28 cellular contexts compared by ENCODE assay signal in the genomic region with DNA sequence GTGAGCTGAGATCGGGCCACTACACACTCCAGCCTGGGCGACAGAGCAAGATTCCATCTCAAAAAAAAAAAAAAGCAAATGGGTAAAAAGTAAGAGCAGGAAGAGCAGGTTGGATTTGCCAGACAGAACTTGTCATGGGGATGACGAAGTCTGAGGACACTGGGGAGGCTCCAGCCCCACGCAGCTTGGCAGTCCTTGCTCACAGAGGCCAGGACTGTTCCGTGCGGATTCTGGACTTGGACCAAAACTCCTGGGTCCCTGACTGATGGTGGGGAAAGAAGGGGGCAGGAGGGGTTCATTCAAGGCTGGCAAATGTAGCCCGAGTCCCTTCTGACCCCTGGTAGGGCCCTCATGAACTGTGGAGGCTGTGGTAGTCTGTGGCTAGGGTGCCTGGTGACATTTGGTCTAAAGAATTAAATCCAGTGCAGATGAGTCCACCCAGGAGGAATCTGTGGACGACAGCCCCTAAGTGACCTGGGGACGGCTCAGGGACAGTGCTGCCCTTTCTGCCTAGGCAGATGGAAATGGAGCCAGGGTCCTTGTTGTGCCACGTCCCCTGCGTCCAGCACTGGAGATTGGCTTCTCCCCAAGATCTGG. TPM values are rescaled to one million over a fixed set of nuclear protein-coding genes. Genes with fewer than 3 reads are reported as not detected.
DNase-seq lines count a peak whose midpoint lies in the region; ATAC-seq and TF ChIP-seq lines count a peak whose summit lies in the region.
"Had no signal": no experiment of that assay in that cellular context is flagged by ENCODE, and none has a peak within 500 bp of the region (broad histone marks: within the 10 kb centered on the region; RNA-seq: fewer than 3 reads in every experiment).

No MANE protein-coding gene starts in this region.

- peak overlapping the region; percentile 22 for H3K4me3 Mint-ChIP-seq in CD8-positive, alpha-beta T cell
- H3K4me3 Mint-ChIP-seq: activated CD4-positive, alpha-beta memory T cell treated with anti-CD3 and anti-CD28 coated beads, Interleukin-2, amount 10 ng/mL, durations not matched to agents 7 days and 5 days; activated naive CD4-positive, alpha-beta T cell treated with anti-CD3 and anti-CD28 coated beads for 36 hours; dendritic cell treated with granulocyte-macrophage colony-stimulating factor and Interleukin-4, amounts not matched to agents 40 ng/mL and 50 ng/mL, for 4 days; WTC11 had no signal

- peak overlapping the region; percentile 21 for H3K14ac ChIP-seq in neuronal stem cell (ENCODE audit: low read length)

- peaks cover 80% of the 10 kb centered on the region for H3K4me1 Mint-ChIP-seq in CD8-positive, alpha-beta T cell (ENCODE audit: low read depth)

- peak overlapping the region; percentile 73 for H4K91ac ChIP-seq in neuronal stem cell (ENCODE audit: low read depth, low read length, poor library complexity)

- no peaks in the 10 kb centered on the region for H3K9me2 ChIP-seq in hepatocyte (replicated peaks; ENCODE audit: insufficient read depth)

- H3K4ac ChIP-seq in neuronal stem cell (ENCODE audit: low read length), result no peak overlapping the region

- H3K4me1 ChIP-seq in CD8-positive, alpha-beta T cell (ENCODE audit: insufficient read depth, low read length), result peaks cover 70% of the 10 kb centered on the region
- H3K4me1 ChIP-seq in neuronal stem cell (ENCODE audit: control insufficient read depth in 2 of 2, insufficient read depth in 1 of 2, low read depth in 1 of 2, low read length in 2 of 2) (peaks cover 11 to 27% of the 10 kb centered on the region in 2 donors), tibial artery (peaks cover 0 to 14% (median 5%) of the 10 kb centered on the region in 4 donors), hepatocyte (ENCODE audit: insufficient read depth) (peaks cover 13% of the 10 kb centered on the region)

- peak overlapping the region; percentile 5 for H4K8ac ChIP-seq in neuronal stem cell (ENCODE audit: low read depth, low read length)

- POLR2A ChIA-PET in CD8-positive, alpha-beta T cell (lab: Charles Lee), result no interaction called here
- POLR2A ChIA-PET in RWPE1 (lab: Yijun Ruan, JAX; ENCODE audit: low non-redundant PET), result no interaction called here

- no CpG with 5 or more reads among the region's 11 CpGs for WGBS in neuronal stem cell (ENCODE audit: extremely low coverage in 2 of 2, insufficient read length in 2 of 2, insufficient replicate concordance in 1 of 2), 2 donors
- 96% methylated on average over 11 of the region's 11 CpGs for WGBS in hepatocyte (ENCODE audit: low lambda C conversion rate, missing lambda C conversion rate)

- H3K27ac ChIP-seq in CD8-positive, alpha-beta T cell (ENCODE audit: low read depth, low read length), result no peak overlapping the region
- H3K27ac ChIP-seq in RWPE1 (no peak overlapping the region), neuronal stem cell (replicated peaks; ENCODE audit: low read length) (no peak overlapping the region), tibial artery (no peak overlapping the region), hepatocyte (no peak overlapping the region)
- H3K27ac ChIP-seq: cardiac muscle cell, heart right ventricle, left ventricle myocardium inferior, thyroid gland had no signal

- no peak overlapping the region for H2AK5ac ChIP-seq in neuronal stem cell (ENCODE audit: low read depth, low read length)

- H2AFZ ChIP-seq in neuronal stem cell (ENCODE audit: low read length) (no peak overlapping the region), hepatocyte (no peak overlapping the region)

- intact Hi-C loops in CD8-positive, alpha-beta T cell (cut with DNase I, micrococcal nuclease), result loop anchor here in 1 of 2 experiments (5.0 kb wide), 1 partner anchor 73 kb away; a partner anchor contains a TSS
- intact Hi-C loops in tibial artery (cut with DNase I; ENCODE audit: low total_unique reads), result no loop called here

- H3K9me3 Mint-ChIP-seq in CD8-positive, alpha-beta T cell, result no peaks in the 10 kb centered on the region
- H3K9me3 Mint-ChIP-seq: activated naive CD4-positive, alpha-beta T cell treated with anti-CD3 and anti-CD28 coated beads for 36 hours; dendritic cell treated with granulocyte-macrophage colony-stimulating factor and Interleukin-4, amounts not matched to agents 40 ng/mL and 50 ng/mL, for 4 days had no signal

- H2BK15ac ChIP-seq in neuronal stem cell (ENCODE audit: low read length), result peak overlapping the region; percentile 62

- TF ChIP-seq CTCF in CD8-positive, alpha-beta T cell (IDR thresholded peaks at IDR 0.05), result no peak
- no peak for TF ChIP-seq CTCF in RWPE1 (conservative IDR thresholded peaks at IDR 0.05; ENCODE audit: low read depth)
- no peak for TF ChIP-seq CTCF in epithelial cell of esophagus (IDR thresholded peaks at IDR 0.05; ENCODE audit: insufficient read depth, low read depth, low read length, missing control alignments)
- TF ChIP-seq CTCF in tibial artery (IDR thresholded peaks at IDR 0.05), result no peak
- TF ChIP-seq CTCF in hepatocyte (IDR thresholded peaks at IDR 0.05; ENCODE audit: poor library complexity), result no peak

- no peaks in the 10 kb centered on the region for H3K27me3 ChIP-seq in CD8-positive, alpha-beta T cell (ENCODE audit: insufficient read depth, low read length)
- H3K27me3 ChIP-seq in neuronal stem cell (ENCODE audit: control insufficient read depth in 3 of 3, insufficient read depth in 3 of 3, low read depth in 1 of 3, low read length in 3 of 3), result peaks cover 0 to 27% (median 5%) of the 10 kb centered on the region in 3 experiments
- H3K27me3 ChIP-seq in tibial artery, result peaks cover 0 to 44% of the 10 kb centered on the region in 2 donors
- H3K27me3 ChIP-seq in hepatocyte, result no peaks in the 10 kb centered on the region
- H3K27me3 ChIP-seq: thyroid gland had no signal

- DNase-seq in CD8-positive, alpha-beta T cell, result no peak
- DNase-seq in RWPE1 (ENCODE audit: low spot score), result peak; percentile 50
- peak; percentile 91 for DNase-seq in epithelial cell of esophagus (ENCODE audit: low read depth)
- DNase-seq in neuronal stem cell (ENCODE audit: low spot score), result no peak
- no peak for DNase-seq in COLO668 (lab: John Stamatoyannopoulos, UW; ENCODE audit: unreplicated experiment)
- no peak for DNase-seq in hepatic stellate cell (ENCODE audit: low spot score)
- no peak for DNase-seq in tibial artery
- DNase-seq in hepatocyte (ENCODE audit: low spot score), result no peak
- DNase-seq: activated CD4-positive, alpha-beta memory T cell treated with anti-CD3 and anti-CD28 coated beads, Interleukin-2, amount 10 ng/mL, durations not matched to agents 7 days and 5 days; activated naive CD4-positive, alpha-beta T cell treated with anti-CD3 and anti-CD28 coated beads for 36 hours; heart right ventricle; IMR-90; left ventricle myocardium inferior; naive B cell; NCI-H1092 treated with DMSO at 0.1 percent for 48 hours; NCI-H2029; NCI-H345; NCI-H82; Right ventricle myocardium superior; stimulated activated naive CD8-positive, alpha-beta T cell treated with anti-CD3 and anti-CD28 coated beads, Interleukin-15, Interleukin-2, amounts not matched to agents 100 U/mL and 50 U/mL, for 24 hours; T1000; thyroid gland had no signal

- H3K23ac ChIP-seq in neuronal stem cell (ENCODE audit: low read depth, low read length, poor library complexity), result peak overlapping the region; percentile 34

- peaks cover 5% of the 10 kb centered on the region for H3K36me3 Mint-ChIP-seq in CD8-positive, alpha-beta T cell
- H3K36me3 Mint-ChIP-seq: naive B cell had no signal

- no peak overlapping the region for H2BK12ac ChIP-seq in neuronal stem cell (ENCODE audit: low read length)

- H2BK120ac ChIP-seq in neuronal stem cell (ENCODE audit: low read depth, low read length), result peak overlapping the region; percentile 24

- H2BK5ac ChIP-seq in neuronal stem cell (ENCODE audit: low read length), result no peak overlapping the region

- H3K9ac ChIP-seq in neuronal stem cell (ENCODE audit: low read depth, low read length, poor library complexity), result no peak overlapping the region

- H3K9me3 ChIP-seq in CD8-positive, alpha-beta T cell (ENCODE audit: low read length), result no peaks in the 10 kb centered on the region
- H3K9me3 ChIP-seq in neuronal stem cell (replicated peaks in 1 of 2; ENCODE audit: control insufficient read depth in 2 of 2, insufficient read depth in 1 of 2, low read depth in 1 of 2, low read length in 2 of 2) (peaks cover 0 to 6% of the 10 kb centered on the region in 2 donors), tibial artery (no peaks in the 10 kb centered on the region), hepatocyte (ENCODE audit: low read depth) (no peaks in the 10 kb centered on the region)
- H3K9me3 ChIP-seq: heart right ventricle, left ventricle myocardium inferior, thyroid gland had no signal

- H3K36me3 ChIP-seq in CD8-positive, alpha-beta T cell (ENCODE audit: insufficient read depth, low read length), result no peaks in the 10 kb centered on the region
- H3K36me3 ChIP-seq in neuronal stem cell (replicated peaks in 1 of 2; ENCODE audit: control insufficient read depth in 2 of 2, insufficient read depth in 2 of 2, low read length in 2 of 2) (no peaks in the 10 kb centered on the region), tibial artery (no peaks in the 10 kb centered on the region), hepatocyte (replicated peaks; ENCODE audit: insufficient read depth, low read depth) (no peaks in the 10 kb centered on the region)
- H3K36me3 ChIP-seq: cardiac muscle cell, heart right ventricle, left ventricle myocardium inferior, thyroid gland had no signal

- CTCF ChIA-PET in CD8-positive, alpha-beta T cell (lab: Charles Lee), result interaction anchor here (1.2 kb wide), 1 partner anchor 53 kb away, joined by 3 read pairs; no protein-coding TSS in a partner anchor
- CTCF ChIA-PET in RWPE1 (lab: Yijun Ruan, JAX), result interaction anchor here (0.6 kb wide), 1 partner anchor 52 kb away, joined by 3 read pairs; no protein-coding TSS in a partner anchor

- H3K79me2 ChIP-seq in hepatocyte, result no peaks in the 10 kb centered on the region

- H3K4me2 ChIP-seq in neuronal stem cell (ENCODE audit: insufficient read depth, low read length, poor library complexity, severe bottlenecking) (no peak overlapping the region), hepatocyte (no peak overlapping the region)

- no peaks in the 10 kb centered on the region for H3K27me3 Mint-ChIP-seq in CD8-positive, alpha-beta T cell (ENCODE audit: low read depth)

- peak overlapping the region; percentile 80 for H3K27ac Mint-ChIP-seq in CD8-positive, alpha-beta T cell
- H3K27ac Mint-ChIP-seq: activated CD4-positive, alpha-beta memory T cell treated with anti-CD3 and anti-CD28 coated beads, Interleukin-2, amount 10 ng/mL, durations not matched to agents 7 days and 5 days; dendritic cell treated with granulocyte-macrophage colony-stimulating factor and Interleukin-4, amounts not matched to agents 40 ng/mL and 50 ng/mL, for 4 days; WTC11 had no signal

- no peak overlapping the region for H3K4me3 ChIP-seq in CD8-positive, alpha-beta T cell (ENCODE audit: low read depth, low read length)
- H3K4me3 ChIP-seq in epithelial cell of esophagus (ENCODE audit: low read length), result no peak overlapping the region
- peak overlapping the region in 1 of 2 donors; percentile 9 for H3K4me3 ChIP-seq in neuronal stem cell (ENCODE audit: low read length in 2 of 2)
- H3K4me3 ChIP-seq in tibial artery, result no peak overlapping the region
- no peak overlapping the region for H3K4me3 ChIP-seq in hepatocyte
- H3K4me3 ChIP-seq: cardiac muscle cell, heart right ventricle, left ventricle myocardium inferior, thyroid gland had no signal

- no peaks in the 10 kb centered on the region for H4K20me1 ChIP-seq in hepatocyte (ENCODE audit: insufficient read depth, poor library complexity, severe bottlenecking)

- peaks cover 3% of the 10 kb centered on the region for H3K79me1 ChIP-seq in neuronal stem cell (ENCODE audit: low read depth, low read length)

- peak overlapping the region; percentile 82 for H3K18ac ChIP-seq in neuronal stem cell (ENCODE audit: low read length)

- no peak for ATAC-seq in CD8-positive, alpha-beta T cell
- ATAC-seq: HCT116; heart right ventricle; stimulated activated naive CD8-positive, alpha-beta T cell treated with anti-CD3 and anti-CD28 coated beads, Interleukin-15, Interleukin-2, amounts not matched to agents 100 U/mL and 50 U/mL, for 24 hours; WTC11 had no signal

RNA-seq across cellular contexts. Expression of a gene that starts 3.1 kb away (rescaled TPM):
- 10 to 100 TPM; 87.8 to 99.3 TPM for total RNA-seq in CD8-positive, alpha-beta T cell
- polyA plus RNA-seq in neuronal stem cell (2013, experiment 1 of 2), result 0.47 TPM
- polyA plus RNA-seq in neuronal stem cell (2013, experiment 2 of 2), result 0.44 TPM
- total RNA-seq in hepatocyte, result 5.8 and 6.3 TPM in 2 replicates
- polyA plus RNA-seq in hepatocyte, result 4.1 and 6.5 TPM in 2 replicates
- total RNA-seq: fibroblast of villous mesenchyme, IMR-90, osteocyte had no signal
- polyA plus RNA-seq: cardiac muscle cell, IMR-90 had no signal

Comparison
In these comparisons a context has a peak if more than half of its experiments do, and no peak if none do; other contexts are left out.
1. DNase-seq: peak in RWPE1 (single experiment) and epithelial cell of esophagus (single experiment); none in CD8-positive, alpha-beta T cell (0 of 7), neuronal stem cell (single experiment), COLO668 (single experiment), hepatic stellate cell (single experiment), tibial artery (0 of 2) and hepatocyte (single experiment).
2. RNA of a gene that starts 3.1 kb away (total RNA-seq): 87.8 to 99.3 TPM in CD8-positive, alpha-beta T cell; 5.8 to 6.3 TPM in hepatocyte; every median in the first group is over 10 times any median in the second.